In genomic region chr10:4429538-4429937, GRCh38 we compare ENCODE assay signal across 1 cellular context.
TF ChIP-seq lines count a peak whose summit lies in the region.

No MANE protein-coding gene starts in this region.

TF ChIP-seq in IMR-90, 13 proteins besides CTCF, POLR2A, EP300 and RAD21 (continued from another document):
- no peak for TF ChIP-seq RFX5 (IDR thresholded peaks at IDR 0.05; ENCODE audit: low read depth, low read length)
- TF ChIP-seq NFE2L2 (IDR thresholded peaks at IDR 0.05; ENCODE audit: low read depth, low read length), result no peak
